ENCODE assay signal across 26 cellular contexts in genomic region chr11:17472467-17472866, GRCh38. TPM values are rescaled to one million over a fixed set of nuclear protein-coding genes. Genes with fewer than 3 reads are reported as not detected.
"Had no signal": no experiment of that assay in that cellular context is flagged by ENCODE, and none has a peak within 500 bp of the region (broad histone marks: within the 10 kb centered on the region; RNA-seq: fewer than 3 reads in every experiment).

No MANE protein-coding gene starts in this region.

- H3K4me1 Mint-ChIP-seq: activated naive CD4-positive, alpha-beta T cell treated with anti-CD3 and anti-CD28 coated beads, Interleukin-2, amount 50 U/mL, for 24 hours; central memory CD8-positive, alpha-beta T cell had no signal

- H3K27ac Mint-ChIP-seq: activated CD8-positive, alpha-beta T cell treated with anti-CD3 and anti-CD28 coated beads, Interleukin-2, amount 10 ng/mL, durations not matched to agents 7 days and 5 days; activated naive CD4-positive, alpha-beta T cell treated with anti-CD3 and anti-CD28 coated beads, Interleukin-2, amount 50 U/mL, for 24 hours had no signal

- H3K4me1 ChIP-seq: ascending aorta had no signal

- H3K9me3 ChIP-seq: ascending aorta, body of pancreas had no signal

- H3K36me3 ChIP-seq: ascending aorta had no signal

- ATAC-seq: activated CD4-positive, CD25-positive, alpha-beta regulatory T cell treated with anti-CD3 and anti-CD28 coated beads, Interleukin-2, amount 50 U/mL, for 24 hours; activated CD8-positive, alpha-beta T cell treated with anti-CD3 and anti-CD28 coated beads, Interleukin-2, amount 10 ng/mL, durations not matched to agents 7 days and 5 days; body of pancreas had no signal

- H3K4me3 ChIP-seq: ascending aorta, body of pancreas had no signal

- H3K27me3 ChIP-seq: ascending aorta had no signal

- H3K4me3 Mint-ChIP-seq: activated CD8-positive, alpha-beta T cell treated with anti-CD3 and anti-CD28 coated beads, Interleukin-2, amount 10 ng/mL, durations not matched to agents 7 days and 5 days; activated naive CD4-positive, alpha-beta T cell treated with anti-CD3 and anti-CD28 coated beads, Interleukin-2, amount 50 U/mL, for 24 hours; central memory CD8-positive, alpha-beta T cell had no signal

- H3K9me3 Mint-ChIP-seq: activated naive CD4-positive, alpha-beta T cell treated with anti-CD3 and anti-CD28 coated beads, Interleukin-2, amount 50 U/mL, for 24 hours; central memory CD8-positive, alpha-beta T cell had no signal

- DNase-seq: activated CD4-positive, alpha-beta T cell treated with anti-CD3 and anti-CD28 coated beads for 48 hours; activated CD4-positive, alpha-beta T cell treated with anti-CD3 and anti-CD28 coated beads, Interleukin-2, amount 50 U/mL, for 4 hours; activated CD8-positive, alpha-beta memory T cell treated with anti-CD3 and anti-CD28 coated beads, Interleukin-2, amount 50 U/mL, for 48 hours; activated CD8-positive, alpha-beta T cell treated with anti-CD3 and anti-CD28 coated beads, Interleukin-2, amount 10 ng/mL, durations not matched to agents 7 days and 5 days; activated effector memory CD4-positive, alpha-beta T cell treated with Interleukin-2 at 50 U/mL for 16 hours; activated naive CD4-positive, alpha-beta T cell; activated T-cell treated with anti-CD3 and anti-CD28 coated beads, Interleukin-2, amount 50 U/mL, for 1 hour; amniotic stem cell; body of pancreas; KBM-7; NCI-H1048; NCI-H1694; NCI-H2029; NCI-H345; NCI-H510A; NCI-H748 treated with DMSO at 0.1 percent for 48 hours; SIG-M5; T-helper 1 cell had no signal

- H3K36me3 Mint-ChIP-seq: activated naive CD4-positive, alpha-beta T cell treated with anti-CD3 and anti-CD28 coated beads, Interleukin-2, amount 50 U/mL, for 24 hours had no signal

- H3K27ac ChIP-seq: ascending aorta, body of pancreas had no signal

RNA-seq across cellular contexts. Expression of gene ABCC8, which starts 4.2 kb away (rescaled TPM):
- total RNA-seq: ascending aorta, LHCN-M2, M059J, OCI-LY7, RPMI7951 had no signal
